25 cellular contexts compared by ENCODE assay signal in genomic region chr10:114963908-114964307, GRCh38.
"Had no signal": no experiment of that assay in that cellular context is flagged by ENCODE, and none has a peak within 500 bp of the region (broad histone marks: within the 10 kb centered on the region; RNA-seq: fewer than 3 reads in every experiment).

No MANE protein-coding gene starts in this region.

- H3K36me3 ChIP-seq: ovary, upper lobe of right lung, uterus had no signal

- H3K4me3 ChIP-seq: left lung, lower lobe of right lung, ovary, right lobe of liver, smooth muscle cell, suprapubic skin, transverse colon, upper lobe of right lung, uterus had no signal

- H3K27me3 ChIP-seq: left lung, ovary, right lobe of liver, suprapubic skin, transverse colon, upper lobe of right lung, uterus had no signal

- H3K27ac ChIP-seq: left lung, lower lobe of right lung, ovary, right lobe of liver, suprapubic skin, transverse colon, upper lobe of right lung, uterus had no signal

- H3K4me2 ChIP-seq: smooth muscle cell had no signal

- DNase-seq: cerebellar nuclear complex; cortex of kidney; effector memory CD8-positive, alpha-beta T cell; head of caudate nucleus; hippocampal formation; left cardiac atrium; left lung; lower lobe of right lung; naive thymus-derived CD4-positive, alpha-beta T cell; occipital lobe; ovary; posterior cingulate gyrus; retina; right lobe of liver; stimulated activated CD4-positive, alpha-beta T cell treated with anti-CD3 and anti-CD28 coated beads, Interleukin-12 subunit alpha, Interleukin-12 subunit beta, amount 100 ng/mL, for 4 hours; stimulated activated CD4-positive, alpha-beta T cell treated with anti-CD3 and anti-CD28 coated beads, Interleukin-1b, Interleukin-23, amount 100 ng/mL, for 48 hours; stimulated activated CD4-positive, alpha-beta T cell treated with anti-CD3 and anti-CD28 coated beads, Interleukin-4, amount 100 ng/mL, for 1 hour; stimulated activated CD8-positive, alpha-beta memory T cell treated with anti-CD3 and anti-CD28 coated beads, Interleukin-4, amount 100 ng/mL, for 48 hours; stimulated activated naive CD4-positive, alpha-beta T cell; stimulated activated naive CD8-positive, alpha-beta T cell treated with anti-CD3 and anti-CD28 coated beads, Interleukin-15, amount 100 ng/mL, for 72 hours; transverse colon; upper lobe of right lung; uterus had no signal

- H3K9me3 ChIP-seq: left lung, lower lobe of right lung, ovary, right lobe of liver, suprapubic skin, transverse colon, upper lobe of right lung, uterus had no signal

- ATAC-seq: effector memory CD8-positive, alpha-beta T cell; left lung; lower lobe of right lung; naive thymus-derived CD4-positive, alpha-beta T cell; right lobe of liver; stimulated activated naive CD8-positive, alpha-beta T cell treated with anti-CD3 and anti-CD28 coated beads, Interleukin-15, amount 100 ng/mL, for 72 hours; upper lobe of right lung had no signal

- H3K4me1 ChIP-seq: left lung, lower lobe of right lung, right lobe of liver, suprapubic skin, upper lobe of right lung had no signal
